In the genomic region with DNA sequence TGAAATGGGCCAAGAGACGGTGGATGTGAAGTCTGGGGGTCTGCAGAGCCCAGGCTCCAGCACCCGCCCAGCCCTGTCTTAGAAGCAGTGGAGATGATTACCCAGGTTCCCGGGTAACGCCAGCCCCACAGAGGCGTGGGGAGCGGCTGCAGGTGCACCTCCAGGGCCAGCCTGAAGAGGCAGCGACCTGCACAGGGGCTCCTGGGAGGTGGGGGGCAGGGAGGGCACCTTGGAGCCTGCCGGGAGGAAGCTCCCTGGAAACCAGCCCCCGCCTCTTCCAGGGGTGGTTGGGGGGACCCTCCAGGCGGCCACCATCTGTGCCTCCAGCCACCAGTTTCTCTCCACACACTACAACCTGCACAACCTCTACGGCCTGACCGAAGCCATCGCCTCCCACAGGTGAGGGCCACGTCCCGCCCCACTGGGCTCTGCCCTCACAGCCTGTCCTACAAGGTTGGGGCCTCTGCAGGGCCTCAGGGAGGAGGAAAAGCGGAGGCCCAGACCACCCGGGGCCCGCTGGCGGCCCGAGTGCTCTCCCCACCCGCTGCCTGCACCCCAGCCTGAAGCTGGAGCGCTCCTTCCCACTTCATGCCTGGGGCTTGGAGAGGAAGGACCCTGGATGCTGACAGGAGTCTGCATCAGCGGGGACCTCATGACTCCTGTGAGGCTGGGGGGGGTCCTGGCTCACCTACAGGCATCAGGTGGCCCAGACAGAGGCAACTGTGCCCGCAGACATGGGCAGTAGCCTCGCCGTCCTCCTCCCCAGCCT, we compare ENCODE assay signal across 24 cellular contexts. TPM values are rescaled to one million over a fixed set of nuclear protein-coding genes. Genes with fewer than 3 reads are reported as not detected.
A peak's percentile ranks its signal among the peaks of the same experiment; 100 is the strongest.
DNase-seq lines count a peak whose midpoint lies in the region; ATAC-seq and TF ChIP-seq lines count a peak whose summit lies in the region.
"Had no signal": no experiment of that assay in that cellular context is flagged by ENCODE, and none has a peak within 500 bp of the region (broad histone marks: within the 10 kb centered on the region; RNA-seq: fewer than 3 reads in every experiment).

No MANE protein-coding gene starts in this region.

- H2BK15ac ChIP-seq in mesendoderm (replicated peaks; ENCODE audit: low read depth) = no peak overlapping the region

- no peak for TF ChIP-seq EP300 in sigmoid colon (IDR thresholded peaks at IDR 0.05)

- no peaks in the 10 kb centered on the region for H3K79me1 ChIP-seq in mesendoderm (ENCODE audit: low read length)

- H3K4me1 ChIP-seq in right cardiac atrium (ENCODE audit: control insufficient read depth, insufficient read depth, low read length) = no peaks in the 10 kb centered on the region
- H3K4me1 ChIP-seq in mesendoderm (ENCODE audit: control insufficient read depth, low read depth, low read length) = no peaks in the 10 kb centered on the region
- H3K4me1 ChIP-seq in sigmoid colon = no peaks in the 10 kb centered on the region
- no peaks in the 10 kb centered on the region for H3K4me1 ChIP-seq in left lung
- H3K4me1 ChIP-seq: ascending aorta, gastroesophageal sphincter had no signal

- TF ChIP-seq CTCF in WTC11 (IDR thresholded peaks at IDR 0.05) (no peak), sigmoid colon (IDR thresholded peaks at IDR 0.05) (no peak), left lung (IDR thresholded peaks at IDR 0.05) (no peak)

- no peaks in the 10 kb centered on the region for H3K36me3 ChIP-seq in mesendoderm (ENCODE audit: control insufficient read depth, insufficient read depth, low read length)
- peaks cover 0 to 19% (median 2%) of the 10 kb centered on the region in 4 donors for H3K36me3 ChIP-seq in sigmoid colon
- H3K36me3 ChIP-seq in left lung = peaks cover 0 to 35% of the 10 kb centered on the region in 2 donors
- H3K36me3 ChIP-seq: ovary had no signal

- no peak overlapping the region for H3K4ac ChIP-seq in mesendoderm (ENCODE audit: low read depth, low read length)

- no peaks in the 10 kb centered on the region; the same call in 1 of the 2 replicates for H3K27me3 Mint-ChIP-seq in WTC11 (ENCODE audit: low read depth)
- H3K27me3 Mint-ChIP-seq: activated CD4-positive, alpha-beta T cell treated with anti-CD3 and anti-CD28 coated beads, Interleukin-2, amount 10 ng/mL, durations not matched to agents 7 days and 5 days; CD4-positive, alpha-beta memory T cell; naive B cell; T-cell had no signal

- DNase-seq in left ventricle myocardium superior (peak; percentile 17), right cardiac atrium (no peak), WTC11 (ENCODE audit: low spot score) (peak; percentile 41), mesendoderm (peak; percentile 15), sigmoid colon (no peak), left lung (no peak), HK-2 (ENCODE audit: unreplicated experiment) (no peak)
- DNase-seq in activated CD4-positive, alpha-beta T cell treated with anti-CD3 and anti-CD28 coated beads, Interleukin-2, amount 50 U/mL, for 4 hours = no peak
- DNase-seq: ACHN; activated CD4-positive, alpha-beta T cell treated with anti-CD3 and anti-CD28 coated beads, Interleukin-2, amount 10 ng/mL, durations not matched to agents 7 days and 5 days; activated naive CD4-positive, alpha-beta T cell treated with anti-CD3 and anti-CD28 coated beads for 36 hours; CD4-positive, alpha-beta memory T cell; DMS79 treated with DMSO at 0.1 percent for 48 hours; naive B cell; NCI-H1105 treated with DMSO at 0.1 percent for 48 hours; NCI-H2107; NCI-H524; ovary; Right ventricle myocardium superior; T-cell had no signal

- H3K9me3 ChIP-seq in right cardiac atrium (ENCODE audit: control insufficient read depth, low read length) = no peaks in the 10 kb centered on the region
- no peaks in the 10 kb centered on the region for H3K9me3 ChIP-seq in sigmoid colon
- H3K9me3 ChIP-seq in left lung = no peaks in the 10 kb centered on the region
- H3K9me3 ChIP-seq: ascending aorta, gastroesophageal sphincter, ovary, vagina had no signal

- H4K5ac ChIP-seq in mesendoderm (ENCODE audit: low read length) = no peak overlapping the region

- H2BK120ac ChIP-seq in mesendoderm (ENCODE audit: low read depth, low read length) = no peak overlapping the region

- H3K27ac Mint-ChIP-seq in WTC11 = peak overlapping the region; percentile 34
- H3K27ac Mint-ChIP-seq: activated CD4-positive, alpha-beta T cell treated with anti-CD3 and anti-CD28 coated beads, Interleukin-2, amount 10 ng/mL, durations not matched to agents 7 days and 5 days; activated naive CD4-positive, alpha-beta T cell treated with anti-CD3 and anti-CD28 coated beads for 36 hours; CD4-positive, alpha-beta memory T cell; T-cell had no signal

- H3K27me3 ChIP-seq in right cardiac atrium (ENCODE audit: control insufficient read depth, insufficient read depth) (no peaks in the 10 kb centered on the region), mesendoderm (ENCODE audit: insufficient read depth, low read length, poor library complexity) (no peaks in the 10 kb centered on the region), sigmoid colon (no peaks in the 10 kb centered on the region), left lung (no peaks in the 10 kb centered on the region)
- H3K27me3 ChIP-seq: ascending aorta, gastroesophageal sphincter, ovary, vagina had no signal

- H3K9me3 Mint-ChIP-seq in WTC11 = peaks cover 7% of the 10 kb centered on the region; the same call in 1 of the 2 replicates
- H3K9me3 Mint-ChIP-seq: activated CD4-positive, alpha-beta T cell treated with anti-CD3 and anti-CD28 coated beads, Interleukin-2, amount 10 ng/mL, durations not matched to agents 7 days and 5 days had no signal

- H2AK5ac ChIP-seq in mesendoderm (ENCODE audit: low read length) = no peak overlapping the region

- H3K4me2 ChIP-seq in mesendoderm (ENCODE audit: low read length) = no peak overlapping the region

- peaks cover 6% of the 10 kb centered on the region; the same call in 1 of the 2 replicates for H3K4me1 Mint-ChIP-seq in WTC11
- H3K4me1 Mint-ChIP-seq: activated CD4-positive, alpha-beta T cell treated with anti-CD3 and anti-CD28 coated beads, Interleukin-2, amount 10 ng/mL, durations not matched to agents 7 days and 5 days; CD4-positive, alpha-beta memory T cell; T-cell had no signal

- no peak overlapping the region for H3K18ac ChIP-seq in mesendoderm (ENCODE audit: low read length)

- TF ChIP-seq POLR2A in sigmoid colon (IDR thresholded peaks at IDR 0.05) = no peak

- intact Hi-C loops in left ventricle myocardium superior (cut with micrococcal nuclease) (no loop called here), right cardiac atrium (cut with DNase I) (no loop called here), sigmoid colon (cut with DNase I) (no loop called here), left lung (cut with DNase I) (no loop called here)

- no peak overlapping the region for H3K23ac ChIP-seq in mesendoderm (ENCODE audit: low read length)

- CTCF ChIA-PET in WTC11 (lab: Charles Lee) = interaction anchor here (1.3 to 5.4 kb wide), 3 partner anchors 11 to 84 kb away, joined by 6 to 55 read pairs (median 26); partner anchors contain the start of gene GAA

- H3K79me2 ChIP-seq in mesendoderm (ENCODE audit: control insufficient read depth, insufficient read depth, low read length) = no peaks in the 10 kb centered on the region

- no peak for ATAC-seq in left ventricle myocardium superior
- no peak for ATAC-seq in right cardiac atrium
- peak; percentile 77 for ATAC-seq in WTC11
- no peak for ATAC-seq in left lung
- ATAC-seq: gastroesophageal sphincter, T-cell had no signal

- POLR2A ChIA-PET in WTC11 (lab: Charles Lee) = interaction anchor here (0.9 to 1.4 kb wide), 2 partner anchors 8 to 12 kb away, joined by 3 to 4 read pairs; no protein-coding TSS in a partner anchor

- H3K27ac ChIP-seq in right cardiac atrium (ENCODE audit: low read length) (no peak overlapping the region), mesendoderm (ENCODE audit: low read depth, low read length) (no peak overlapping the region), sigmoid colon (no peak overlapping the region), left lung (no peak overlapping the region)
- H3K27ac ChIP-seq: ascending aorta, gastroesophageal sphincter, ovary, vagina had no signal

- no peak overlapping the region for H4K8ac ChIP-seq in mesendoderm (ENCODE audit: low read depth, low read length)

- H3K9ac ChIP-seq in mesendoderm (ENCODE audit: low read length) = no peak overlapping the region

- H2BK5ac ChIP-seq in mesendoderm (ENCODE audit: low read length) = no peak overlapping the region

- no peak overlapping the region for H3K4me3 ChIP-seq in right cardiac atrium (ENCODE audit: low read length)
- no peak overlapping the region for H3K4me3 ChIP-seq in mesendoderm (ENCODE audit: low read length)
- H3K4me3 ChIP-seq in sigmoid colon = no peak overlapping the region
- no peak overlapping the region for H3K4me3 ChIP-seq in left lung
- H3K4me3 ChIP-seq: ascending aorta, gastroesophageal sphincter, ovary, vagina had no signal

- peaks cover 12% of the 10 kb centered on the region for H3K36me3 Mint-ChIP-seq in WTC11
- H3K36me3 Mint-ChIP-seq: CD4-positive, alpha-beta memory T cell; T-cell had no signal

- WGBS in right cardiac atrium = 92% methylated on average over 26 of the region's 26 CpGs
- WGBS in mesendoderm (ENCODE audit: extremely low coverage, insufficient coverage, low lambda C conversion rate) = no CpG with 5 or more reads among the region's 26 CpGs
- WGBS in sigmoid colon, 2 donors = 87 to 88% methylated on average over 26 of the region's 26 CpGs

- no peak overlapping the region for H3K4me3 Mint-ChIP-seq in WTC11
- H3K4me3 Mint-ChIP-seq: activated CD4-positive, alpha-beta T cell treated with anti-CD3 and anti-CD28 coated beads, Interleukin-2, amount 10 ng/mL, durations not matched to agents 7 days and 5 days; activated naive CD4-positive, alpha-beta T cell treated with anti-CD3 and anti-CD28 coated beads for 36 hours; CD4-positive, alpha-beta memory T cell; T-cell had no signal

- no peak overlapping the region for H3K56ac ChIP-seq in mesendoderm (ENCODE audit: low read length)

RNA-seq across cellular contexts. Expression of gene GAA, which starts 10.5 kb away (rescaled TPM):
- total RNA-seq in left ventricle myocardium superior (45.8 TPM), right cardiac atrium (10 to 100 TPM; 36.3 to 51.3 (median 45.2) TPM), WTC11 (2021) (91.6 to 97.7 TPM (median 93.9 TPM) in 3 replicates), sigmoid colon (10 to 100 TPM; 38.5 to 74.2 (median 54.4) TPM), left lung (100 to 1,000 TPM in 1 of 2 donors, 10 to 100 TPM in 1; 85.7 to 105 TPM)
- polyA plus RNA-seq in right cardiac atrium (37.5 TPM), sigmoid colon (10 to 100 TPM; 13.8 to 35.7 (median 30.7) TPM)
- 8.0 TPM for polyA plus RNA-seq in mesendoderm (2013, experiment 1 of 2)
- polyA plus RNA-seq in mesendoderm (2013, experiment 2 of 2) = 8.3 TPM

RNA-seq across cellular contexts. Expression of gene EIF4A3, which starts 35.0 kb away (rescaled TPM):
- total RNA-seq in left ventricle myocardium superior (31.6 TPM), right cardiac atrium (10 to 100 TPM; 37.6 to 42.2 (median 38.4) TPM), WTC11 (2021) (142 to 160 TPM (median 142 TPM) in 3 replicates), sigmoid colon (10 to 100 TPM; 26.6 to 45.1 (median 39.8) TPM), left lung (10 to 100 TPM; 58.5 to 72.9 TPM)
- polyA plus RNA-seq in right cardiac atrium (30.5 TPM), sigmoid colon (10 to 100 TPM; 60.7 to 97.1 (median 85.1) TPM)
- 134 TPM for polyA plus RNA-seq in mesendoderm (2013, experiment 1 of 2)
- polyA plus RNA-seq in mesendoderm (2013, experiment 2 of 2) = 130 TPM

RNA-seq across cellular contexts. Expression of gene CARD14, which starts 57.9 kb away (rescaled TPM):
- total RNA-seq in left ventricle myocardium superior (not detected), right cardiac atrium (under 1 TPM in 2 of 4 donors, not detected in 2; 0.14 to 0.20 TPM), WTC11 (2021) (0.18 to 0.83 TPM (median 0.25 TPM) in 3 replicates), sigmoid colon (not detected), left lung (1 to 10 TPM in 1 of 2 donors, under 1 TPM in 1; 0.41 to 1.0 TPM)
- polyA plus RNA-seq in right cardiac atrium (0.05 TPM), sigmoid colon (1 to 10 TPM in 2 of 3 donors, under 1 TPM in 1; 0.23 to 1.8 (median 1.5) TPM)
- 0.13 TPM for polyA plus RNA-seq in mesendoderm (2013, experiment 1 of 2)
- polyA plus RNA-seq in mesendoderm (2013, experiment 2 of 2) = 0.03 TPM
- total RNA-seq: activated CD4-positive, alpha-beta T cell treated with anti-CD3 and anti-CD28 coated beads, Interleukin-2, amount 10 ng/mL, durations not matched to agents 7 days and 5 days; activated naive CD4-positive, alpha-beta T cell treated with anti-CD3 and anti-CD28 coated beads for 36 hours; LHCN-M2; Right ventricle myocardium superior had no signal

Comparison
In these comparisons a context has a peak if more than half of its experiments do, and no peak if none do; other contexts are left out.
1. DNase-seq: peak in left ventricle myocardium superior (single experiment), WTC11 (single experiment) and mesendoderm (single experiment); none in right cardiac atrium (0 of 3), activated CD4-positive, alpha-beta T cell treated with anti-CD3 and anti-CD28 coated beads, Interleukin-2, amount 50 U/mL, for 4 hours (0 of 2), sigmoid colon (single experiment), left lung (0 of 2) and HK-2 (single experiment).